ENCODE assay signal across 20 cellular contexts in genomic region chr3:43075904-43076661, GRCh38. TPM values are rescaled to one million over a fixed set of nuclear protein-coding genes. Genes with fewer than 3 reads are reported as not detected.
A peak's percentile ranks its signal among the peaks of the same experiment; 100 is the strongest.
DNase-seq lines count a peak whose midpoint lies in the region; ATAC-seq and TF ChIP-seq lines count a peak whose summit lies in the region.
"Had no signal": no experiment of that assay in that cellular context is flagged by ENCODE, and none has a peak within 500 bp of the region (broad histone marks: within the 10 kb centered on the region; RNA-seq: fewer than 3 reads in every experiment).

No MANE protein-coding gene starts in this region.

- H3K9me2 ChIP-seq in Karpas-422 (replicated peaks; ENCODE audit: insufficient read depth, low read length) = no peaks in the 10 kb centered on the region

- WGBS in heart left ventricle, 4 donors = 70 to 88% (median 81%) methylated on average over 5 of the region's 5 CpGs

- DNase-seq in Karpas-422 = peak; percentile 49
- no peak for DNase-seq in caudate nucleus (lab: John Stamatoyannopoulos, UW)
- DNase-seq in left lobe of liver (ENCODE audit: low spot score) = no peak
- no peak for DNase-seq in NCI-H2107 treated with DMSO at 0.1 percent for 48 hours (lab: John Stamatoyannopoulos, UW; ENCODE audit: unreplicated experiment)
- no peak for DNase-seq in heart left ventricle
- no peak for DNase-seq in activated CD4-positive, alpha-beta memory T cell treated with anti-CD3 and anti-CD28 coated beads for 36 hours
- DNase-seq: ACHN, AML-193, DMS79, H7, IMR-90, MM.1S, NCI-H1092, NCI-H1436 treated with DMSO at 0.1 percent for 48 hours, NCI-H2029 had no signal

- peak; percentile 27 for ATAC-seq in left lobe of liver
- peak; percentile 34 for ATAC-seq in stimulated activated memory B cell treated with anti-CD40 and anti-IgM and Interleukin-4, amounts not matched to agents 10 μg/mL and 1 μg/mL and 100 μg/mL, for 72 hours
- no peak for ATAC-seq in HG03039 (IDR thresholded peaks at IDR 0.05; ENCODE audit: unreplicated experiment)
- ATAC-seq in heart left ventricle = no peak
- ATAC-seq: Panc1 had no signal

- H3K27me3 ChIP-seq in Karpas-422 (ENCODE audit: low read length) (no peaks in the 10 kb centered on the region), heart left ventricle (no peaks in the 10 kb centered on the region)
- H3K27me3 ChIP-seq: SJSA1 had no signal

- no peak for TF ChIP-seq POLR2A in heart left ventricle (IDR thresholded peaks at IDR 0.05)

- no peak overlapping the region for H3K4me3 ChIP-seq in Karpas-422 (ENCODE audit: low read length)
- no peak overlapping the region for H3K4me3 ChIP-seq in heart left ventricle
- H3K4me3 ChIP-seq: SJSA1 had no signal

- H3K9me3 Mint-ChIP-seq in stimulated activated memory B cell treated with anti-CD40 and anti-IgM and Interleukin-4, amounts not matched to agents 10 μg/mL and 1 μg/mL and 100 μg/mL, for 72 hours = no peaks in the 10 kb centered on the region
- H3K9me3 Mint-ChIP-seq in activated CD4-positive, alpha-beta memory T cell treated with anti-CD3 and anti-CD28 coated beads for 36 hours = no peaks in the 10 kb centered on the region

- H3K36me3 ChIP-seq in Karpas-422 (ENCODE audit: insufficient read depth, low read length) = peaks cover 34% of the 10 kb centered on the region
- peaks cover 0 to 24% (median 19%) of the 10 kb centered on the region in 9 donors for H3K36me3 ChIP-seq in heart left ventricle
- H3K36me3 ChIP-seq: SJSA1 had no signal

- H3K4me1 Mint-ChIP-seq in stimulated activated memory B cell treated with anti-CD40 and anti-IgM and Interleukin-4, amounts not matched to agents 10 μg/mL and 1 μg/mL and 100 μg/mL, for 72 hours = no peaks in the 10 kb centered on the region
- H3K4me1 Mint-ChIP-seq in activated CD4-positive, alpha-beta memory T cell treated with anti-CD3 and anti-CD28 coated beads for 36 hours (ENCODE audit: low read depth) = peaks cover 3% of the 10 kb centered on the region

- no peak overlapping the region for H2AFZ ChIP-seq in Karpas-422 (ENCODE audit: low read length)

- H3K27ac Mint-ChIP-seq in stimulated activated memory B cell treated with anti-CD40 and anti-IgM and Interleukin-4, amounts not matched to agents 10 μg/mL and 1 μg/mL and 100 μg/mL, for 72 hours = no peak overlapping the region
- H3K27ac Mint-ChIP-seq in activated CD4-positive, alpha-beta memory T cell treated with anti-CD3 and anti-CD28 coated beads for 36 hours = no peak overlapping the region

- H3K4me1 ChIP-seq in Karpas-422 (ENCODE audit: low read length) = peaks cover 72% of the 10 kb centered on the region
- H3K4me1 ChIP-seq in heart left ventricle = no peaks in the 10 kb centered on the region
- H3K4me1 ChIP-seq: SJSA1 had no signal

- peaks cover 31% of the 10 kb centered on the region for H3K36me3 Mint-ChIP-seq in stimulated activated memory B cell treated with anti-CD40 and anti-IgM and Interleukin-4, amounts not matched to agents 10 μg/mL and 1 μg/mL and 100 μg/mL, for 72 hours
- H3K36me3 Mint-ChIP-seq in activated CD4-positive, alpha-beta memory T cell treated with anti-CD3 and anti-CD28 coated beads for 36 hours = peaks cover 21% of the 10 kb centered on the region

- peak overlapping the region; percentile 96 for H3K27ac ChIP-seq in Karpas-422 (ENCODE audit: low read length)
- H3K27ac ChIP-seq in caudate nucleus (ENCODE audit: low read depth, low read length) = peak overlapping the region; percentile 4
- no peak overlapping the region for H3K27ac ChIP-seq in heart left ventricle
- H3K27ac ChIP-seq: C4-2B, SJSA1 had no signal

- no peak for TF ChIP-seq CTCF in heart left ventricle (IDR thresholded peaks at IDR 0.05)

- H3K9me3 ChIP-seq in Karpas-422 (ENCODE audit: low read length) (no peaks in the 10 kb centered on the region), heart left ventricle (no peaks in the 10 kb centered on the region)
- H3K9me3 ChIP-seq: SJSA1 had no signal

- intact Hi-C loops in heart left ventricle (cut with DNase I) = loop anchor here in 1 of 10 donors (10.0 kb wide), 1 partner anchor 101 kb away; the partner anchor contains the start of gene GASK1A
- intact Hi-C loops in activated CD4-positive, alpha-beta memory T cell treated with anti-CD3 and anti-CD28 coated beads for 36 hours (cut with micrococcal nuclease) = loop anchor here (10.0 kb wide), 1 partner anchor 111 kb away; no protein-coding TSS in a partner anchor

- CTCF ChIA-PET in activated CD4-positive, alpha-beta memory T cell treated with anti-CD3 and anti-CD28 coated beads for 36 hours (lab: Charles Lee) = interaction anchor here (1.7 kb wide), 1 partner anchor 115 kb away, joined by 4 read pairs; no protein-coding TSS in a partner anchor

- POLR2A ChIA-PET in activated CD4-positive, alpha-beta memory T cell treated with anti-CD3 and anti-CD28 coated beads for 36 hours (lab: Charles Lee) = no interaction called here

- H4K20me1 ChIP-seq in Karpas-422 (ENCODE audit: insufficient read depth, low read depth, low read length) = no peaks in the 10 kb centered on the region

- H3K9ac ChIP-seq in Karpas-422 (ENCODE audit: low read length) = peak overlapping the region; percentile 54

- H3K27me3 Mint-ChIP-seq in stimulated activated memory B cell treated with anti-CD40 and anti-IgM and Interleukin-4, amounts not matched to agents 10 μg/mL and 1 μg/mL and 100 μg/mL, for 72 hours = no peaks in the 10 kb centered on the region
- H3K27me3 Mint-ChIP-seq in activated CD4-positive, alpha-beta memory T cell treated with anti-CD3 and anti-CD28 coated beads for 36 hours = no peaks in the 10 kb centered on the region

- H3K4me2 ChIP-seq in Karpas-422 (ENCODE audit: low read depth, low read length, poor library complexity, severe bottlenecking) = peak overlapping the region; percentile 43

- peaks cover 10% of the 10 kb centered on the region; the same call in 1 of the 2 replicates for H3K79me2 ChIP-seq in Karpas-422 (ENCODE audit: low read length)

- no peak overlapping the region for H3K4me3 Mint-ChIP-seq in stimulated activated memory B cell treated with anti-CD40 and anti-IgM and Interleukin-4, amounts not matched to agents 10 μg/mL and 1 μg/mL and 100 μg/mL, for 72 hours
- H3K4me3 Mint-ChIP-seq in activated CD4-positive, alpha-beta memory T cell treated with anti-CD3 and anti-CD28 coated beads for 36 hours = no peak overlapping the region

RNA-seq across cellular contexts. Expression of gene POMGNT2, which starts 29.8 kb away (rescaled TPM):
- 59.3 and 70.7 TPM in 2 replicates for total RNA-seq in Karpas-422 (2014; rRNA removed; shearing (Covaris generic); ENCODE audit: low replicate concordance)
- total RNA-seq in left lobe of liver (5.2 TPM), heart left ventricle (10 to 100 TPM; 13.8 to 36.0 (median 18.5) TPM)
- 10 to 100 TPM in 1 of 2 donors, 1 to 10 TPM in 1; 9.1 to 22.4 TPM for polyA plus RNA-seq in heart left ventricle
- total RNA-seq in activated CD4-positive, alpha-beta memory T cell treated with anti-CD3 and anti-CD28 coated beads for 36 hours = 1 to 10 TPM; 7.3 to 7.8 TPM

Comparison
In these comparisons a context has a peak if more than half of its experiments do, and no peak if none do; other contexts are left out.
1. H3K27ac ChIP-seq: peak in Karpas-422 (single experiment) and caudate nucleus (single experiment); none in heart left ventricle (0 of 12).
2. ATAC-seq: peak in left lobe of liver (single experiment) and stimulated activated memory B cell treated with anti-CD40 and anti-IgM and Interleukin-4, amounts not matched to agents 10 μg/mL and 1 μg/mL and 100 μg/mL, for 72 hours (single experiment); none in HG03039 (single experiment) and heart left ventricle (0 of 4).